In the genomic region with DNA sequence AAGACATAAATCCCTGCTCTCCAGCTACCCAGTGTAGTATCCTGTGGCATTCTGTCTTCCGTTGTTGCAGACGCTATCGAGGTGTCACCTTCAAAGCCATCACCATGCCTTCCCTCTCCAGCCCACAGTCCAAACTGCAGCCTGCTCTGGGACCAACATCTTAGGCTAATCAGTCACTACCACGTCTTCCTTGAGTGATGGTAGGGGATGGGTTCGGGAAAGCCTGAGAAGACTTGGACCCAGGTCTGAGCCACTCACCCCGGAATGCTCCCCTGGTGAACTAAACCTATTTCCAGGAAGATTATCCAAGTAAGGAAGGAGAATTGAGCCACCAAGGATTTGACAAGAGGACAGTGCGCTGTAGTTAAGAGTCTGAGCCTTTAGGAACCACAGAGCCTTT, we compare ENCODE assay signal across 21 cellular contexts. TPM values are rescaled to one million over a fixed set of nuclear protein-coding genes. Genes with fewer than 3 reads are reported as not detected.
A peak's percentile ranks its signal among the peaks of the same experiment; 100 is the strongest.
DNase-seq lines count a peak whose midpoint lies in the region; ATAC-seq and TF ChIP-seq lines count a peak whose summit lies in the region.
"Had no signal": no experiment of that assay in that cellular context is flagged by ENCODE, and none has a peak within 500 bp of the region (broad histone marks: within the 10 kb centered on the region; RNA-seq: fewer than 3 reads in every experiment).

No MANE protein-coding gene starts in this region.

- H3K4me2 ChIP-seq in DND-41 (ENCODE audit: insufficient read depth, low read length): no peak overlapping the region
- H3K4me2 ChIP-seq: BLaER1 treated with 17β-estradiol and CSF1 and Interleukin-3, amounts not matched to agents 10 nM and 100 nM had no signal

- H3K9ac ChIP-seq in DND-41 (ENCODE audit: low read depth, low read length): no peak overlapping the region
- H3K9ac ChIP-seq: BLaER1 treated with 17β-estradiol and CSF1 and Interleukin-3, amounts not matched to agents 10 nM and 100 nM had no signal

- H3K36me3 ChIP-seq in DND-41 (ENCODE audit: insufficient read depth, low read length) (no peaks in the 10 kb centered on the region), esophagus muscularis mucosa (no peaks in the 10 kb centered on the region)
- H3K36me3 ChIP-seq: BLaER1 treated with 17β-estradiol and CSF1 and Interleukin-3, amounts not matched to agents 10 nM and 100 nM had no signal

- H4K20me1 ChIP-seq in DND-41 (ENCODE audit: insufficient read depth, low read length): no peaks in the 10 kb centered on the region
- H4K20me1 ChIP-seq: BLaER1 treated with 17β-estradiol and CSF1 and Interleukin-3, amounts not matched to agents 10 nM and 100 nM had no signal

- H3K4me1 ChIP-seq in DND-41 (ENCODE audit: insufficient read depth, low read length) (no peaks in the 10 kb centered on the region), esophagus muscularis mucosa (no peaks in the 10 kb centered on the region)
- H3K4me1 ChIP-seq: BLaER1 treated with 17β-estradiol and CSF1 and Interleukin-3, amounts not matched to agents 10 nM and 100 nM; Caco-2 had no signal

- H3K27ac ChIP-seq in DND-41 (ENCODE audit: low read length) (no peak overlapping the region), esophagus muscularis mucosa (replicated peaks in 1 of 4) (no peak overlapping the region)
- H3K27ac ChIP-seq: BLaER1 treated with 17β-estradiol and CSF1 and Interleukin-3, amounts not matched to agents 10 nM and 100 nM; C4-2B had no signal

- H3K9me3 ChIP-seq in DND-41 (ENCODE audit: insufficient read depth, low read length, severe bottlenecking): no peaks in the 10 kb centered on the region
- H3K9me3 ChIP-seq in esophagus muscularis mucosa: no peaks in the 10 kb centered on the region
- H3K9me3 ChIP-seq: BLaER1 treated with 17β-estradiol and CSF1 and Interleukin-3, amounts not matched to agents 10 nM and 100 nM; Caco-2 had no signal

- H3K4me3 ChIP-seq in DND-41 (ENCODE audit: low read depth in 1 of 2, low read length in 2 of 2) (no peak overlapping the region), esophagus muscularis mucosa (no peak overlapping the region)
- H3K4me3 ChIP-seq: BLaER1 treated with 17β-estradiol and CSF1 and Interleukin-3, amounts not matched to agents 10 nM and 100 nM; GM12878 had no signal

- no peaks in the 10 kb centered on the region for H3K79me2 ChIP-seq in DND-41 (ENCODE audit: insufficient read depth, low read length)

- H3K27me3 ChIP-seq in DND-41 (ENCODE audit: insufficient read depth, low read length, poor library complexity) (no peaks in the 10 kb centered on the region), esophagus muscularis mucosa (peaks cover 0 to 25% (median 0%) of the 10 kb centered on the region in 4 donors)
- H3K27me3 ChIP-seq: BLaER1 treated with 17β-estradiol and CSF1 and Interleukin-3, amounts not matched to agents 10 nM and 100 nM had no signal

- 80% methylated on average over 7 of the region's 7 CpGs for WGBS in esophagus muscularis mucosa

- intact Hi-C loops in esophagus muscularis mucosa (cut with DNase I): no loop called here

- DNase-seq in DND-41: no peak
- DNase-seq in esophagus muscularis mucosa (ENCODE audit: extremely low spot score): peak; percentile 87
- DNase-seq in cerebellum (ENCODE audit: low spot score): no peak
- DNase-seq in NCI-H510A (lab: John Stamatoyannopoulos, UW): no peak
- DNase-seq: 8988T; ACHN; AML-193; Caco-2; Calu3; CD4-positive, alpha-beta T cell; CD8-positive, alpha-beta T cell; DMS79 treated with DMSO at 0.1 percent for 48 hours; EL; GDM1 had no signal

- TF ChIP-seq CTCF in DND-41 (IDR thresholded peaks at IDR 0.05; ENCODE audit: borderline replicate concordance, extremely low read depth, low read length, poor library complexity, severe bottlenecking) (no peak), esophagus muscularis mucosa (IDR thresholded peaks at IDR 0.05) (no peak)

- TF ChIP-seq POLR2A in esophagus muscularis mucosa (IDR thresholded peaks at IDR 0.05; ENCODE audit: low read depth): no peak

- 0 out of 2 replicates have a peak overlapping the region, but pooled peaks have one; percentile 10 for H2AFZ ChIP-seq in DND-41 (ENCODE audit: low read depth, low read length)

- TF ChIP-seq EP300 in esophagus muscularis mucosa (IDR thresholded peaks at IDR 0.05): no peak

- ATAC-seq in DND-41 (ENCODE audit: insufficient read depth, low read depth): no peak
- ATAC-seq in GM18498 (IDR thresholded peaks at IDR 0.05; ENCODE audit: unreplicated experiment): no peak
- ATAC-seq: CD8-positive, alpha-beta T cell; GM12878 had no signal

RNA-seq across cellular contexts. Expression of a gene that starts 52.9 kb away (rescaled TPM):
- total RNA-seq in esophagus muscularis mucosa (under 1 TPM in 1 of 4 donors, not detected in 3; 0.17 TPM), cerebellum (25.4 TPM)
- total RNA-seq: A673; B cell; Caco-2; Calu3; CD4-positive, alpha-beta T cell; CD8-positive, alpha-beta T cell; G401; GM12878 had no signal

Comparison
In these comparisons a context has a peak if more than half of its experiments do, and no peak if none do; other contexts are left out.
1. RNA of a gene that starts 52.9 kb away (total RNA-seq): 25.4 TPM in cerebellum (single experiment); 0.17 TPM in esophagus muscularis mucosa; every median in the first group is over 10 times any median in the second.